17 cellular contexts compared by ENCODE assay signal in the genomic region with DNA sequence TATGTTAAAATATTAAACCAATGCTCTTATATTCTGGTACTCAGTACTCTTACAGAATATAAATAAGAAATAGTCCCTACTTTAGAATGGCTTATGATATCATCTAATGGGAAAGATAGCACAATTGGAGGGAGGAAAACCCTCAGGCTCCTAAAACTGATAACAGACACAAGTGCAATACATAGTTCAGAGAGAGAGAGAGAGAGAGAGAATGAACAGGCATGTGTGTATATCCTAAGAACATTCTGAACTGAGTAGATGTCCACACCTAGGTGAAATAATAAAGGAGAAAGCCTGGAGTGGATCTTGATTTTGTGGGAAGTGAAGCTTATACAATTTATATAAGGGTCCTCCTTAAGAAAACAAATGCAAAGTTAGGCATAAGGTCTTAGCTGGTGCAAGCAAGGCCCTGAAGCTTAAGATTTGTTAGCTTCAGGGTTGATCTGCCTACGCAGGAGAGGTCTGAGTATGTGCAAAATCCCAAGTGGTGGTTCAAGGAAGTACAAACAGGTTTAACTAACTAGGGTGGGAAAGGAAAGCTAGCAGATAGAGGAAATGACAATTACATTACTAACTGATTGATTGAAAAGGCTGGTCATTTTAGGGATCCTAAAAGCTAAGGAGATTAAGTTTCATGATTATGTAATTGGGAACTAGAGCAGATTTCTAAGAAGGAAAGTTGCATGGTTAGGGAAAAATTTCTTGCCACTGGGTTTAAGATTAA. TPM values are rescaled to one million over a fixed set of nuclear protein-coding genes. Genes with fewer than 3 reads are reported as not detected.
DNase-seq lines count a peak whose midpoint lies in the region; ATAC-seq and TF ChIP-seq lines count a peak whose summit lies in the region.
"Had no signal": no experiment of that assay in that cellular context is flagged by ENCODE, and none has a peak within 500 bp of the region (broad histone marks: within the 10 kb centered on the region; RNA-seq: fewer than 3 reads in every experiment).

No MANE protein-coding gene starts in this region.

- H3K9me3 Mint-ChIP-seq in endodermal cell (peaks cover 7% of the 10 kb centered on the region), neural progenitor cell (peaks cover 6% of the 10 kb centered on the region)
- H3K9me3 Mint-ChIP-seq: activated CD4-positive, alpha-beta T cell treated with anti-CD3 and anti-CD28 coated beads, Interleukin-2, amount 10 ng/mL, durations not matched to agents 7 days and 5 days; activated T-cell treated with anti-CD3 and anti-CD28 coated beads, Interleukin-2, amount 50 U/mL, for 72 hours had no signal

- H3K9me3 ChIP-seq in Panc1 (ENCODE audit: control insufficient read depth, insufficient read depth, low read depth, low read length) (no peaks in the 10 kb centered on the region), endodermal cell (ENCODE audit: control insufficient read depth, low read length) (no peaks in the 10 kb centered on the region), neural progenitor cell (ENCODE audit: low read depth) (no peaks in the 10 kb centered on the region)

- no peaks in the 10 kb centered on the region for H3K4me1 ChIP-seq in Panc1 (ENCODE audit: control insufficient read depth, insufficient read depth, low read length)
- H3K4me1 ChIP-seq in endodermal cell (ENCODE audit: control insufficient read depth, insufficient read depth, low read length), result peaks cover 4% of the 10 kb centered on the region
- peaks cover 47% of the 10 kb centered on the region for H3K4me1 ChIP-seq in neural progenitor cell

- peak; percentile 3; the same call in 1 of the 2 replicates for TF ChIP-seq CTCF in Panc1 (IDR thresholded peaks at IDR 0.05)
- TF ChIP-seq CTCF in endodermal cell (conservative IDR thresholded peaks at IDR 0.05), result peak; percentile 63
- peak; percentile 27 for TF ChIP-seq CTCF in neural progenitor cell (IDR thresholded peaks at IDR 0.05)
- no peak for TF ChIP-seq CTCF in omental fat pad (IDR thresholded peaks at IDR 0.05)

- H3K4me1 Mint-ChIP-seq in endodermal cell (peaks cover 35% of the 10 kb centered on the region), neural progenitor cell (peaks cover 50% of the 10 kb centered on the region)

- POLR2A ChIA-PET in Panc1 (lab: Charles Lee), result no interaction called here

- H3K27me3 ChIP-seq in Panc1 (ENCODE audit: control insufficient read depth, insufficient read depth, low read length) (no peaks in the 10 kb centered on the region; the same call in 1 of the 2 replicates), endodermal cell (ENCODE audit: control insufficient read depth, insufficient read depth, low read length, poor library complexity, severe bottlenecking) (peaks cover 29% of the 10 kb centered on the region), neural progenitor cell (no peaks in the 10 kb centered on the region)

- DNase-seq in DMS 273 (lab: John Stamatoyannopoulos, UW; ENCODE audit: unreplicated experiment) (peak; percentile 1), DMS 273 treated with DMSO at 0.1 percent for 48 hours (lab: John Stamatoyannopoulos, UW) (no peak), Panc1 (ENCODE audit: low read depth, low spot score) (no peak), endodermal cell (no peak), neural progenitor cell (ENCODE audit: low spot score) (no peak), GM03348 (ENCODE audit: low spot score) (no peak), omental fat pad (ENCODE audit: low spot score) (no peak)
- DNase-seq: activated CD4-positive, alpha-beta T cell treated with anti-CD3 and anti-CD28 coated beads, Interleukin-2, amount 10 ng/mL, durations not matched to agents 7 days and 5 days; activated T-cell treated with anti-CD3 and anti-CD28 coated beads, Interleukin-2, amount 50 U/mL, for 72 hours; NCI-H1105 treated with DMSO at 0.1 percent for 48 hours; occipital lobe had no signal

- intact Hi-C loops in Panc1 (cut with micrococcal nuclease; ENCODE audit: unreplicated experiment), result no loop called here

- H3K79me2 ChIP-seq in neural progenitor cell (ENCODE audit: low read depth), result no peaks in the 10 kb centered on the region

- H3K36me3 ChIP-seq in Panc1 (ENCODE audit: control insufficient read depth, insufficient read depth, low read length) (no peaks in the 10 kb centered on the region), endodermal cell (ENCODE audit: control insufficient read depth, insufficient read depth, low read length) (no peaks in the 10 kb centered on the region), neural progenitor cell (no peaks in the 10 kb centered on the region)

- H3K36me3 Mint-ChIP-seq in endodermal cell (ENCODE audit: low read depth) (no peaks in the 10 kb centered on the region), neural progenitor cell (peaks cover 2% of the 10 kb centered on the region)

- WGBS in endodermal cell (ENCODE audit: insufficient coverage in 1 of 2, insufficient read length in 1 of 2), 2 experiments, result 100% methylated on average over 1 of the region's 1 CpG; no CpG with 5 or more reads in 1 of the 2 experiments

- H3K27me3 Mint-ChIP-seq in endodermal cell (ENCODE audit: insufficient read depth) (peaks cover 28% of the 10 kb centered on the region), neural progenitor cell (ENCODE audit: insufficient read depth, low read depth) (no peaks in the 10 kb centered on the region)

- CTCF ChIA-PET in Panc1 (lab: Charles Lee), result no interaction called here

- H4K20me1 ChIP-seq in neural progenitor cell (ENCODE audit: low read depth), result no peaks in the 10 kb centered on the region

- H3K9ac ChIP-seq in endodermal cell (ENCODE audit: extremely low read depth, low read length, poor library complexity, severe bottlenecking) (no peak overlapping the region), neural progenitor cell (no peak overlapping the region)

- no peak overlapping the region for H3K27ac ChIP-seq in Panc1 (ENCODE audit: low read length)
- no peak overlapping the region for H3K27ac ChIP-seq in endodermal cell (ENCODE audit: low read depth, low read length)
- H3K27ac ChIP-seq in neural progenitor cell, result no peak overlapping the region
- H3K27ac ChIP-seq: 22Rv1, coronary artery had no signal

- no TSS peak for BruUV-seq in Panc1 (replicated peaks; lab: Mats Ljungman, UMichigan)

- H3K4me2 ChIP-seq in neural progenitor cell, result no peak overlapping the region
- H3K4me2 ChIP-seq: smooth muscle cell had no signal

- ATAC-seq in Panc1 (no peak; the same call in 1 of the 2 replicates), GM21423 (IDR thresholded peaks at IDR 0.05; ENCODE audit: unreplicated experiment) (no peak), omental fat pad (ENCODE audit: low FRiP score) (no peak)
- ATAC-seq: activated T-cell treated with anti-CD3 and anti-CD28 coated beads, Interleukin-2, amount 50 U/mL, for 72 hours had no signal

- H3K27ac Mint-ChIP-seq in endodermal cell (no peak overlapping the region), neural progenitor cell (no peak overlapping the region)
- H3K27ac Mint-ChIP-seq: activated CD4-positive, alpha-beta T cell treated with anti-CD3 and anti-CD28 coated beads, Interleukin-2, amount 10 ng/mL, durations not matched to agents 7 days and 5 days; activated T-cell treated with anti-CD3 and anti-CD28 coated beads, Interleukin-2, amount 50 U/mL, for 72 hours had no signal

- no peak overlapping the region for H3K4me3 ChIP-seq in Panc1 (ENCODE audit: low read depth in 2 of 2, low read length in 2 of 2)
- H3K4me3 ChIP-seq in endodermal cell (ENCODE audit: low read length), result no peak overlapping the region
- no peak overlapping the region for H3K4me3 ChIP-seq in neural progenitor cell
- H3K4me3 ChIP-seq: coronary artery, smooth muscle cell had no signal

- in situ Hi-C loops in Panc1 (cut with HindIII; ENCODE audit: low pct_unique_long_range_greater_than_20kb, low sequenced_read_pairs), result no loop called here

- no peak overlapping the region for H3K4me3 Mint-ChIP-seq in endodermal cell
- no peak overlapping the region for H3K4me3 Mint-ChIP-seq in neural progenitor cell
- H3K4me3 Mint-ChIP-seq: activated CD4-positive, alpha-beta T cell treated with anti-CD3 and anti-CD28 coated beads, Interleukin-2, amount 10 ng/mL, durations not matched to agents 7 days and 5 days; activated T-cell treated with anti-CD3 and anti-CD28 coated beads, Interleukin-2, amount 50 U/mL, for 72 hours had no signal

- peaks cover 25% of the 10 kb centered on the region for H3F3A ChIP-seq in neural progenitor cell (ENCODE audit: low read depth)

- no peak overlapping the region for H2AFZ ChIP-seq in neural progenitor cell (replicated peaks)

RNA-seq across cellular contexts. Expression of a gene that starts 53.3 kb away (rescaled TPM):
- total RNA-seq in Panc1 (2021; ENCODE audit: unreplicated experiment) (3.5 TPM), endodermal cell (10 to 100 TPM in 1 of 2 donors, 1 to 10 TPM in 1; 5.2 to 10.1 TPM), neural progenitor cell (ENCODE audit: low replicate concordance) (94.7 and 132 TPM in 2 replicates), omental fat pad (not detected)
- polyA plus RNA-seq in Panc1 (2012; ENCODE audit: insufficient read length), result 3.2 TPM
- 53.2 TPM for polyA plus RNA-seq in endodermal cell (2013, experiment 1 of 2)
- 46.1 TPM for polyA plus RNA-seq in endodermal cell (2013, experiment 2 of 2)
- total RNA-seq: activated CD4-positive, alpha-beta T cell treated with anti-CD3 and anti-CD28 coated beads, Interleukin-2, amount 10 ng/mL, durations not matched to agents 7 days and 5 days; activated T-cell treated with anti-CD3 and anti-CD28 coated beads, Interleukin-2, amount 50 U/mL, for 72 hours; mesenteric fat pad; smooth muscle cell; T-helper 1 cell treated with Interleukin-12 subunit alpha and Interleukin-12 subunit beta and Interleukin-4 antibody, amounts not matched to agents 30 ng/mL and 1 ng/mL, for 36 hours had no signal
- polyA plus RNA-seq: smooth muscle cell had no signal

RNA-seq across cellular contexts. Expression of a gene that starts 57.4 kb away (rescaled TPM):
- total RNA-seq in Panc1 (2021; ENCODE audit: unreplicated experiment) (7.1 TPM), endodermal cell (1 to 10 TPM; 6.6 to 6.9 TPM), neural progenitor cell (ENCODE audit: low replicate concordance) (9.7 and 16.5 TPM in 2 replicates), omental fat pad (10 to 100 TPM in 2 of 4 donors, 1 to 10 TPM in 2; 5.3 to 33.4 (median 12.9) TPM)
- 2.6 TPM for polyA plus RNA-seq in Panc1 (2012; ENCODE audit: insufficient read length)
- polyA plus RNA-seq in endodermal cell (2013, experiment 1 of 2), result 5.3 TPM
- polyA plus RNA-seq in endodermal cell (2013, experiment 2 of 2), result 5.4 TPM

Comparison
In these comparisons a context has a peak if more than half of its experiments do, and no peak if none do; other contexts are left out.
1. CTCF ChIP-seq: peak in Panc1 (single experiment), endodermal cell (single experiment) and neural progenitor cell (single experiment); none in omental fat pad (0 of 3).